7 cellular contexts compared by ENCODE assay signal in the genomic region with DNA sequence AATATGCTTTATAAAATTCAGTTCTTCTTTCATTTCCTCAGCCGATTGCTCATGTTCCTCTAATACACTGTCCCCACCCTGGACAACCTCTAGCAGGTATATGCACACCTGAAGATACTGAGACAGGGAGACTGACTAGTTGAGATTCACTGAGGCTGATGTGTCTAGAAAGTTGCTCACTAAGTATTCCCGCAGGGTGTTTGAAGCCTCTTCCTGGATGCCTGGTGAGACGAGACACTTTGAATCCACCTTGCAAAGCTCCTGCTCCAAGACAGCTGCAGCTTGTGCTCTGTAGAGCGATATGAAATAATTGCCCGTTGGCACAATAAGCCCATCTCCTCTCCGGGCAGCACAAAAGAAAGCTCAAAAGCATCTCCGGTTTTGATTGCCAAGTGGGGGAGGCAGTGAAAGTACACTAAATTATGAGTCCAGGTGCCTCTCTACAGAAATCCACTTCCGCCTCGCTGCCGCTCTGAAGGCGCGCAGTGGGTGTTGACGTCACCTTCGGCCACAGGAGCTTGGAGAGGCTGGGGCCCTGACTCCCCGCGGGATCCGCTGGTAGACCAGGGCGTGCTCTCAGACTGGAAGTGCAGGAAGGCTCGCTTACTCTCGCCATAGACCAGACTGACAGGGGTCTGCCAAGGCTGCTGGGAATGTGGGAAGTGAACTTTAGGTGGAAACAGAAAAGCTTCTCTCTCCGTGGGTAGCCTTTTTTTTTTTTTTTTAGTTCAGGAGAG. TPM values are rescaled to one million over a fixed set of nuclear protein-coding genes. Genes with fewer than 3 reads are reported as not detected.
DNase-seq lines count a peak whose midpoint lies in the region; ATAC-seq and TF ChIP-seq lines count a peak whose summit lies in the region.

No MANE protein-coding gene starts in this region.

- CTCF ChIA-PET in activated CD4-positive, alpha-beta T cell treated with anti-CD3 and anti-CD28 coated beads, Interleukin-2, amount 10 ng/mL, durations not matched to agents 7 days and 5 days (lab: Charles Lee), result interaction anchor here (0.6 to 1.8 kb wide), 9 partner anchors 10 to 1150 kb away, joined by 3 to 8 read pairs (median 4); a partner anchor contains a TSS

- peak overlapping the region; percentile 82 for H3K27ac Mint-ChIP-seq in activated CD4-positive, alpha-beta T cell treated with anti-CD3 and anti-CD28 coated beads, Interleukin-2, amount 10 ng/mL, durations not matched to agents 7 days and 5 days

- in situ Hi-C loops in GM18951 (cut with MboI; ENCODE audit: low sequenced_read_pairs, unreplicated experiment), result no loop called here

- peak overlapping the region; percentile 75 for H3K4me3 Mint-ChIP-seq in activated CD4-positive, alpha-beta T cell treated with anti-CD3 and anti-CD28 coated beads, Interleukin-2, amount 10 ng/mL, durations not matched to agents 7 days and 5 days

- no peaks in the 10 kb centered on the region for H3K9me3 ChIP-seq in duodenal mucosa (ENCODE audit: control insufficient read depth in 1 of 2, low read length in 2 of 2)
- no peaks in the 10 kb centered on the region for H3K9me3 ChIP-seq in mucosa of rectum (ENCODE audit: control insufficient read depth in 2 of 2, low read length in 2 of 2)

- H3K9ac ChIP-seq in duodenal mucosa (ENCODE audit: low read depth in 1 of 2, low read length in 2 of 2) (peak overlapping the region; percentile 50 to 58), mucosa of rectum (ENCODE audit: low read depth in 1 of 2, low read length in 2 of 2) (peak overlapping the region; percentile 23 to 47)

- peak overlapping the region; percentile 73 to 78 for H3K4me3 ChIP-seq in duodenal mucosa (ENCODE audit: low read depth in 1 of 2, low read length in 2 of 2)
- H3K4me3 ChIP-seq in mucosa of rectum (ENCODE audit: low read length in 2 of 2), result peak overlapping the region; percentile 53 to 71

- H3K27me3 Mint-ChIP-seq in activated CD4-positive, alpha-beta T cell treated with anti-CD3 and anti-CD28 coated beads, Interleukin-2, amount 10 ng/mL, durations not matched to agents 7 days and 5 days, result peaks cover 28% of the 10 kb centered on the region

- TF ChIP-seq POLR2A in GM18951 (IDR thresholded peaks at IDR 0.05; ENCODE audit: extremely low read depth, insufficient read depth, insufficient read length), result peak; percentile 12

- DNase-seq in NCI-H2171 treated with DMSO at 0.1 percent for 48 hours (lab: John Stamatoyannopoulos, UW), result peak; percentile 79
- peak; percentile 82 for DNase-seq in activated CD4-positive, alpha-beta T cell treated with anti-CD3 and anti-CD28 coated beads, Interleukin-2, amount 10 ng/mL, durations not matched to agents 7 days and 5 days
- DNase-seq in stimulated activated CD8-positive, alpha-beta memory T cell treated with anti-CD3 and anti-CD28 coated beads, Interleukin-7, amount 100 ng/mL, for 48 hours (ENCODE audit: extremely low read depth in 1 of 2, low read depth in 1 of 2), result peak; percentile 35 to 68

- ATAC-seq in HG03095 (IDR thresholded peaks at IDR 0.05; ENCODE audit: unreplicated experiment), result peak; percentile 98

- no peaks in the 10 kb centered on the region for H3K36me3 Mint-ChIP-seq in activated CD4-positive, alpha-beta T cell treated with anti-CD3 and anti-CD28 coated beads, Interleukin-2, amount 10 ng/mL, durations not matched to agents 7 days and 5 days (ENCODE audit: low read depth)

- H3K36me3 ChIP-seq in duodenal mucosa (ENCODE audit: control insufficient read depth in 1 of 2, insufficient read depth in 2 of 2, low read length in 2 of 2) (no peaks in the 10 kb centered on the region), mucosa of rectum (ENCODE audit: control insufficient read depth in 2 of 2, insufficient read depth in 2 of 2, low read length in 2 of 2) (no peaks in the 10 kb centered on the region)

- H3K4me1 ChIP-seq in duodenal mucosa (ENCODE audit: control insufficient read depth in 1 of 2, insufficient read depth in 2 of 2, low read length in 2 of 2), result peaks cover 4 to 9% of the 10 kb centered on the region in 2 donors
- peaks cover 0 to 9% of the 10 kb centered on the region in 2 donors for H3K4me1 ChIP-seq in mucosa of rectum (ENCODE audit: control insufficient read depth in 2 of 2, insufficient read depth in 2 of 2, low read length in 2 of 2)

- H3K27me3 ChIP-seq in duodenal mucosa (ENCODE audit: control insufficient read depth in 1 of 2, insufficient read depth in 2 of 2, low read length in 2 of 2) (no peaks in the 10 kb centered on the region), mucosa of rectum (ENCODE audit: control insufficient read depth in 2 of 2, insufficient read depth in 2 of 2, low read length in 2 of 2) (no peaks in the 10 kb centered on the region)

- POLR2A ChIA-PET in activated CD4-positive, alpha-beta T cell treated with anti-CD3 and anti-CD28 coated beads, Interleukin-2, amount 10 ng/mL, durations not matched to agents 7 days and 5 days (lab: Charles Lee), result interaction anchor here (0.6 kb wide), 1 partner anchor 646 kb away, joined by 3 read pairs; no protein-coding TSS in a partner anchor

- no peaks in the 10 kb centered on the region for H3K9me3 Mint-ChIP-seq in activated CD4-positive, alpha-beta T cell treated with anti-CD3 and anti-CD28 coated beads, Interleukin-2, amount 10 ng/mL, durations not matched to agents 7 days and 5 days

- peaks cover 17% of the 10 kb centered on the region for H3K4me1 Mint-ChIP-seq in activated CD4-positive, alpha-beta T cell treated with anti-CD3 and anti-CD28 coated beads, Interleukin-2, amount 10 ng/mL, durations not matched to agents 7 days and 5 days

- H3K27ac ChIP-seq in duodenal mucosa (ENCODE audit: low read depth, low read length) (no peak overlapping the region), mucosa of rectum (ENCODE audit: low read depth in 2 of 2, low read length in 2 of 2) (peak overlapping the region; percentile 54 to 64)

RNA-seq across cellular contexts. Expression of a gene that starts 46.3 kb away (rescaled TPM):
- 1 to 10 TPM; 2.2 to 2.3 TPM for total RNA-seq in activated CD4-positive, alpha-beta T cell treated with anti-CD3 and anti-CD28 coated beads, Interleukin-2, amount 10 ng/mL, durations not matched to agents 7 days and 5 days

RNA-seq across cellular contexts. Expression of a gene that starts 50.0 kb away (rescaled TPM):
- not detected for total RNA-seq in activated CD4-positive, alpha-beta T cell treated with anti-CD3 and anti-CD28 coated beads, Interleukin-2, amount 10 ng/mL, durations not matched to agents 7 days and 5 days

RNA-seq across cellular contexts. Expression of a gene that starts 54.8 kb away (rescaled TPM):
- total RNA-seq in activated CD4-positive, alpha-beta T cell treated with anti-CD3 and anti-CD28 coated beads, Interleukin-2, amount 10 ng/mL, durations not matched to agents 7 days and 5 days, result under 1 TPM in 1 of 2 experiments, not detected in 1; 0.19 TPM
